Comparison of ENCODE assay signal across 15 cellular contexts in genomic region chr10:52257692-52258075, GRCh38.
DNase-seq lines count a peak whose midpoint lies in the region; ATAC-seq lines count a peak whose summit lies in the region.
"Had no signal": no experiment of that assay in that cellular context is flagged by ENCODE, and none has a peak within 500 bp of the region (broad histone marks: within the 10 kb centered on the region; RNA-seq: fewer than 3 reads in every experiment).

No MANE protein-coding gene starts in this region.

- DNase-seq in C1 segment of cervical spinal cord (lab: John Stamatoyannopoulos, UW) = no peak
- DNase-seq in LoVo (ENCODE audit: low spot score) = no peak
- no peak for DNase-seq in NCI-H1930 (lab: John Stamatoyannopoulos, UW)
- DNase-seq: activated T-cell treated with anti-CD3 and anti-CD28 coated beads for 4 hours, amygdala, EL, NCI-H1436 treated with DMSO at 0.1 percent for 48 hours, NCI-H748 treated with DMSO at 0.1 percent for 48 hours, SJCRH30, upper lobe of right lung had no signal

- ATAC-seq in GM18867 (IDR thresholded peaks at IDR 0.05; ENCODE audit: unreplicated experiment) (peak; percentile 86), GM21515 (IDR thresholded peaks at IDR 0.05; ENCODE audit: unreplicated experiment) (peak; percentile 88), HG02981 (IDR thresholded peaks at IDR 0.05; ENCODE audit: unreplicated experiment) (peak; percentile 79), HG03565 (IDR thresholded peaks at IDR 0.05; ENCODE audit: unreplicated experiment) (peak; percentile 80)
- ATAC-seq in activated CD4-positive, CD25-positive, alpha-beta regulatory T cell treated with anti-CD3 and anti-CD28 coated beads, Interleukin-2, amount 50 U/mL, for 24 hours = no peak

Comparison
In these comparisons a context has a peak if more than half of its experiments do, and no peak if none do; other contexts are left out.
1. ATAC-seq: peak in GM18867 (single experiment), GM21515 (single experiment), HG02981 (single experiment) and HG03565 (single experiment); none in activated CD4-positive, CD25-positive, alpha-beta regulatory T cell treated with anti-CD3 and anti-CD28 coated beads, Interleukin-2, amount 50 U/mL, for 24 hours (0 of 2).